Comparison of ENCODE assay signal across 22 cellular contexts in genomic region chr5:114118511-114118910, GRCh38.
DNase-seq lines count a peak whose midpoint lies in the region; ATAC-seq and TF ChIP-seq lines count a peak whose summit lies in the region.
"Had no signal": no experiment of that assay in that cellular context is flagged by ENCODE, and none has a peak within 500 bp of the region (broad histone marks: within the 10 kb centered on the region; RNA-seq: fewer than 3 reads in every experiment).

No MANE protein-coding gene starts in this region.

- H3K4me3 ChIP-seq in naive thymus-derived CD4-positive, alpha-beta T cell (ENCODE audit: low read length): no peak overlapping the region
- H3K4me3 ChIP-seq in ascending aorta: no peak overlapping the region

- H3K4me1 ChIP-seq in naive thymus-derived CD4-positive, alpha-beta T cell (ENCODE audit: control insufficient read depth in 2 of 2, insufficient read depth in 2 of 2, low read length in 2 of 2): no peaks in the 10 kb centered on the region
- no peaks in the 10 kb centered on the region for H3K4me1 ChIP-seq in ascending aorta

- no peak for TF ChIP-seq CTCF in ascending aorta (IDR thresholded peaks at IDR 0.05)

- no peaks in the 10 kb centered on the region for H3K36me3 ChIP-seq in naive thymus-derived CD4-positive, alpha-beta T cell (ENCODE audit: control insufficient read depth in 2 of 3, insufficient read depth in 3 of 3, low read length in 3 of 3)
- no peaks in the 10 kb centered on the region for H3K36me3 ChIP-seq in ascending aorta

- no peaks in the 10 kb centered on the region for H3K27me3 Mint-ChIP-seq in activated CD4-positive, alpha-beta T cell treated with anti-CD3 and anti-CD28 coated beads, Interleukin-2, amount 10 ng/mL, durations not matched to agents 24 days and 14 days
- no peaks in the 10 kb centered on the region for H3K27me3 Mint-ChIP-seq in naive thymus-derived CD4-positive, alpha-beta T cell
- H3K27me3 Mint-ChIP-seq: B cell, IgD-negative memory B cell, T-helper 17 cell had no signal

- no peaks in the 10 kb centered on the region for H3K4me1 Mint-ChIP-seq in activated CD4-positive, alpha-beta T cell treated with anti-CD3 and anti-CD28 coated beads, Interleukin-2, amount 10 ng/mL, durations not matched to agents 24 days and 14 days
- no peaks in the 10 kb centered on the region for H3K4me1 Mint-ChIP-seq in naive thymus-derived CD4-positive, alpha-beta T cell
- H3K4me1 Mint-ChIP-seq: B cell, IgD-negative memory B cell, T-helper 17 cell had no signal

- H3K36me3 Mint-ChIP-seq in activated CD4-positive, alpha-beta T cell treated with anti-CD3 and anti-CD28 coated beads, Interleukin-2, amount 10 ng/mL, durations not matched to agents 24 days and 14 days (ENCODE audit: low read depth): no peaks in the 10 kb centered on the region
- no peaks in the 10 kb centered on the region for H3K36me3 Mint-ChIP-seq in naive thymus-derived CD4-positive, alpha-beta T cell
- H3K36me3 Mint-ChIP-seq: IgD-negative memory B cell had no signal

- ATAC-seq in GM19397 (IDR thresholded peaks at IDR 0.05; ENCODE audit: unreplicated experiment) (peak; percentile 65), HG03159 (IDR thresholded peaks at IDR 0.05; ENCODE audit: unreplicated experiment) (peak; percentile 46)
- ATAC-seq in naive thymus-derived CD4-positive, alpha-beta T cell: no peak
- ATAC-seq: Right ventricle myocardium inferior, T-helper 17 cell had no signal

- H3K9me3 ChIP-seq in naive thymus-derived CD4-positive, alpha-beta T cell (ENCODE audit: control insufficient read depth in 2 of 3, low read length in 3 of 3): no peaks in the 10 kb centered on the region
- no peaks in the 10 kb centered on the region for H3K9me3 ChIP-seq in ascending aorta

- H3K27ac ChIP-seq in naive thymus-derived CD4-positive, alpha-beta T cell (ENCODE audit: low read depth, low read length): no peak overlapping the region
- no peak overlapping the region for H3K27ac ChIP-seq in ascending aorta
- H3K27ac ChIP-seq: 22Rv1 had no signal

- peak; percentile 34 for DNase-seq in activated CD4-positive, alpha-beta T cell treated with anti-CD3 and anti-CD28 coated beads, Interleukin-2, amount 10 ng/mL, durations not matched to agents 24 days and 14 days
- DNase-seq in activated CD4-positive, alpha-beta T cell treated with anti-CD3 and anti-CD28 coated beads, Interleukin-2, amount 50 U/mL, for 4 hours: no peak
- DNase-seq in naive thymus-derived CD4-positive, alpha-beta T cell: no peak
- DNase-seq in NCI-H526 treated with DMSO at 0.1 percent for 48 hours (lab: John Stamatoyannopoulos, UW) (no peak), NCI-H1105 (lab: John Stamatoyannopoulos, UW) (no peak), ascending aorta (ENCODE audit: low spot score in 2 of 2) (no peak)
- DNase-seq: GF-D8; H7; HFFc6; Karpas-422; NCI-H1436; NCI-H2029; NCI-H345; NCI-H69; NK-92 treated with Interleukin-12 subunit alpha and Interleukin-12 subunit beta, amount 100 ng/mL, for 24 hours; T-helper 17 cell had no signal

- H3K27me3 ChIP-seq in naive thymus-derived CD4-positive, alpha-beta T cell (ENCODE audit: control insufficient read depth in 2 of 2, insufficient read depth in 2 of 2, low read length in 2 of 2): no peaks in the 10 kb centered on the region
- H3K27me3 ChIP-seq in ascending aorta: no peaks in the 10 kb centered on the region

- POLR2A ChIA-PET in naive thymus-derived CD4-positive, alpha-beta T cell (lab: Charles Lee): no interaction called here

- H3K4me3 Mint-ChIP-seq in activated CD4-positive, alpha-beta T cell treated with anti-CD3 and anti-CD28 coated beads, Interleukin-2, amount 10 ng/mL, durations not matched to agents 24 days and 14 days: no peak overlapping the region
- H3K4me3 Mint-ChIP-seq in naive thymus-derived CD4-positive, alpha-beta T cell: no peak overlapping the region
- H3K4me3 Mint-ChIP-seq: B cell, HFFc6, IgD-negative memory B cell, T-helper 17 cell had no signal

- CTCF ChIA-PET in naive thymus-derived CD4-positive, alpha-beta T cell (lab: Charles Lee): no interaction called here

- intact Hi-C loops in activated CD4-positive, alpha-beta T cell treated with anti-CD3 and anti-CD28 coated beads, Interleukin-2, amount 10 ng/mL, durations not matched to agents 24 days and 14 days (cut with micrococcal nuclease): no loop called here
- intact Hi-C loops in naive thymus-derived CD4-positive, alpha-beta T cell (cut with micrococcal nuclease): no loop called here
- intact Hi-C loops in ascending aorta (cut with DNase I): no loop called here

- no peak overlapping the region for H3K27ac Mint-ChIP-seq in activated CD4-positive, alpha-beta T cell treated with anti-CD3 and anti-CD28 coated beads, Interleukin-2, amount 10 ng/mL, durations not matched to agents 24 days and 14 days
- H3K27ac Mint-ChIP-seq in naive thymus-derived CD4-positive, alpha-beta T cell: no peak overlapping the region
- H3K27ac Mint-ChIP-seq: B cell, HFFc6, IgD-negative memory B cell, T-helper 17 cell had no signal

- no peaks in the 10 kb centered on the region for H3K9me3 Mint-ChIP-seq in activated CD4-positive, alpha-beta T cell treated with anti-CD3 and anti-CD28 coated beads, Interleukin-2, amount 10 ng/mL, durations not matched to agents 24 days and 14 days
- H3K9me3 Mint-ChIP-seq in naive thymus-derived CD4-positive, alpha-beta T cell: peaks cover 0 to 8% (median 3%) of the 10 kb centered on the region in 11 donors
- H3K9me3 Mint-ChIP-seq: HFFc6, IgD-negative memory B cell had no signal
